Comparison of ENCODE assay signal across 2 cellular contexts in the genomic region with DNA sequence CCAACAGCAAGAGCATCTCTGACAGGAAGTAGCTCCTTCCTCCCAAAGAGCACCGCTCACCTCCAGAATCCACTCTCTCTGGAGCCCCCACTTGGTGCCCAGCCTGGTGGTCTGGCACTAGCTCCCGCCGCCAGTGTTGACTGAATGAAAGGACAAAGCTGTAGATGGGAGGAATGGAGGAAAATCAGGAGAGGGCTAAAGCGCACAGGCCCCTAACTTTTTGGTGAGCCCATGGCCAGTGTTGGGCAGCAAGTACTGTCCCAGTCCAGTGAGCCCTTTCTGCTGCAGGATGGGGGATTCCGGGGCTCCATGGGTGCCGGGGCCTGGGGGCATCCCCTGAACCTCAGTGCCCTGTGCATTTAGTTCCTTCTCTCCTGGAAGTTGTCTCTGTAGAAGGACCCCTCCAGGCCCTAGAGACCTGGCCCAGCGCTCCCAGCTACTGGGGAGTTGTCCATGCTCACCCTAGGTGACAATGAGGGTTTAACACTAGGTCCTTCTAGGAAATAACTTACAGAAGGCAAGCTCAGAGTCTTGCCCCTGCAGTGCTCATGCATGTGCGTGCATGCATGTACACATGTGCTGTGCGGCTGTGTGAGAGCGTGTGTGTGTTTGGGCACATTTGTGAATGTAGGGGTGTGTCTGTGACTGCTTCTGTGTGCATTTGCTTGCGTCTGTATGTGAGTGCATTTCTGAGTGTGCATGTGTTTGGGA.
TF ChIP-seq lines count a peak whose summit lies in the region.

No MANE protein-coding gene starts in this region.

TF ChIP-seq in GM23338, 12 proteins besides CTCF, POLR2A, EP300 and RAD21:
- TF ChIP-seq STAT1 (IDR thresholded peaks at IDR 0.05; ENCODE audit: unreplicated experiment): no peak
- no peak for TF ChIP-seq POLR2AphosphoS5 (IDR thresholded peaks at IDR 0.05; ENCODE audit: low read depth)
- no peak for TF ChIP-seq ETS1 (IDR thresholded peaks at IDR 0.05)
- no peak for TF ChIP-seq ZNF114 (CRISPR knock-in tag; IDR thresholded peaks at IDR 0.05)
- TF ChIP-seq, protein P1, sequence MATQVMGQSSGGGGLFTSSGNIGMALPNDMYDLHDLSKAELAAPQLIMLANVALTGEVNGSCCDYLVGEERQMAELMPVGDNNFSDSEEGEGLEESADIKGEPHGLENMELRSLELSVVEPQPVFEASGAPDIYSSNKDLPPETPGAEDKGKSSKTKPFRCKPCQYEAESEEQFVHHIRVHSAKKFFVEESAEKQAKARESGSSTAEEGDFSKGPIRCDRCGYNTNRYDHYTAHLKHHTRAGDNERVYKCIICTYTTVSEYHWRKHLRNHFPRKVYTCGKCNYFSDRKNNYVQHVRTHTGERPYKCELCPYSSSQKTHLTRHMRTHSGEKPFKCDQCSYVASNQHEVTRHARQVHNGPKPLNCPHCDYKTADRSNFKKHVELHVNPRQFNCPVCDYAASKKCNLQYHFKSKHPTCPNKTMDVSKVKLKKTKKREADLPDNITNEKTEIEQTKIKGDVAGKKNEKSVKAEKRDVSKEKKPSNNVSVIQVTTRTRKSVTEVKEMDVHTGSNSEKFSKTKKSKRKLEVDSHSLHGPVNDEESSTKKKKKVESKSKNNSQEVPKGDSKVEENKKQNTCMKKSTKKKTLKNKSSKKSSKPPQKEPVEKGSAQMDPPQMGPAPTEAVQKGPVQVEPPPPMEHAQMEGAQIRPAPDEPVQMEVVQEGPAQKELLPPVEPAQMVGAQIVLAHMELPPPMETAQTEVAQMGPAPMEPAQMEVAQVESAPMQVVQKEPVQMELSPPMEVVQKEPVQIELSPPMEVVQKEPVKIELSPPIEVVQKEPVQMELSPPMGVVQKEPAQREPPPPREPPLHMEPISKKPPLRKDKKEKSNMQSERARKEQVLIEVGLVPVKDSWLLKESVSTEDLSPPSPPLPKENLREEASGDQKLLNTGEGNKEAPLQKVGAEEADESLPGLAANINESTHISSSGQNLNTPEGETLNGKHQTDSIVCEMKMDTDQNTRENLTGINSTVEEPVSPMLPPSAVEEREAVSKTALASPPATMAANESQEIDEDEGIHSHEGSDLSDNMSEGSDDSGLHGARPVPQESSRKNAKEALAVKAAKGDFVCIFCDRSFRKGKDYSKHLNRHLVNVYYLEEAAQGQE (IDR thresholded peaks at IDR 0.05; ENCODE audit: unreplicated experiment): no peak
- no peak for TF ChIP-seq JUNB (IDR thresholded peaks at IDR 0.05; ENCODE audit: unreplicated experiment)

TF ChIP-seq in HepG2, 621 proteins besides CTCF, POLR2A, EP300 and RAD21:
- TF ChIP-seq ZNF282 (IDR thresholded peaks at IDR 0.05; ENCODE audit: partially characterized antibody): peak; percentile 23
- TF ChIP-seq KLF16 (CRISPR knock-in tag; IDR thresholded peaks at IDR 0.05): no peak
- TF ChIP-seq, protein P2, sequence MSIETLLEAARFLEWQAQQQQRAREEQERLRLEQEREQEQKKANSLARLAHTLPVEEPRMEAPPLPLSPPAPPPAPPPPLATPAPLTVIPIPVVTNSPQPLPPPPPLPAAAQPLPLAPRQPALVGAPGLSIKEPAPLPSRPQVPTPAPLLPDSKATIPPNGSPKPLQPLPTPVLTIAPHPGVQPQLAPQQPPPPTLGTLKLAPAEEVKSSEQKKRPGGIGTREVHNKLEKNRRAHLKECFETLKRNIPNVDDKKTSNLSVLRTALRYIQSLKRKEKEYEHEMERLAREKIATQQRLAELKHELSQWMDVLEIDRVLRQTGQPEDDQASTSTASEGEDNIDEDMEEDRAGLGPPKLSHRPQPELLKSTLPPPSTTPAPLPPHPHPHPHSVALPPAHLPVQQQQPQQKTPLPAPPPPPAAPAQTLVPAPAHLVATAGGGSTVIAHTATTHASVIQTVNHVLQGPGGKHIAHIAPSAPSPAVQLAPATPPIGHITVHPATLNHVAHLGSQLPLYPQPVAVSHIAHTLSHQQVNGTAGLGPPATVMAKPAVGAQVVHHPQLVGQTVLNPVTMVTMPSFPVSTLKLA (IDR thresholded peaks at IDR 0.05): peak; percentile 87
- TF ChIP-seq ZNF589 (CRISPR knock-in tag; conservative IDR thresholded peaks at IDR 0.05): no peak
- no peak for TF ChIP-seq ZNF879 (CRISPR knock-in tag; IDR thresholded peaks at IDR 0.05)
- TF ChIP-seq ZNF460 (CRISPR knock-in tag; IDR thresholded peaks at IDR 0.05; ENCODE audit: borderline replicate concordance): no peak
- no peak for TF ChIP-seq JUNB (CRISPR knock-in tag; IDR thresholded peaks at IDR 0.05; ENCODE audit: borderline replicate concordance)
TF ChIP-seq in HepG2: peak in this region for 2.
